1 cellular context compared by ENCODE assay signal in genomic region chr6:26184492-26184891, GRCh38.
TF ChIP-seq lines count a peak whose summit lies in the region.

No MANE protein-coding gene starts in this region.

TF ChIP-seq in WTC11, 78 proteins besides CTCF, POLR2A, EP300 and RAD21 (continued from another document):
- TF ChIP-seq, protein P1, sequence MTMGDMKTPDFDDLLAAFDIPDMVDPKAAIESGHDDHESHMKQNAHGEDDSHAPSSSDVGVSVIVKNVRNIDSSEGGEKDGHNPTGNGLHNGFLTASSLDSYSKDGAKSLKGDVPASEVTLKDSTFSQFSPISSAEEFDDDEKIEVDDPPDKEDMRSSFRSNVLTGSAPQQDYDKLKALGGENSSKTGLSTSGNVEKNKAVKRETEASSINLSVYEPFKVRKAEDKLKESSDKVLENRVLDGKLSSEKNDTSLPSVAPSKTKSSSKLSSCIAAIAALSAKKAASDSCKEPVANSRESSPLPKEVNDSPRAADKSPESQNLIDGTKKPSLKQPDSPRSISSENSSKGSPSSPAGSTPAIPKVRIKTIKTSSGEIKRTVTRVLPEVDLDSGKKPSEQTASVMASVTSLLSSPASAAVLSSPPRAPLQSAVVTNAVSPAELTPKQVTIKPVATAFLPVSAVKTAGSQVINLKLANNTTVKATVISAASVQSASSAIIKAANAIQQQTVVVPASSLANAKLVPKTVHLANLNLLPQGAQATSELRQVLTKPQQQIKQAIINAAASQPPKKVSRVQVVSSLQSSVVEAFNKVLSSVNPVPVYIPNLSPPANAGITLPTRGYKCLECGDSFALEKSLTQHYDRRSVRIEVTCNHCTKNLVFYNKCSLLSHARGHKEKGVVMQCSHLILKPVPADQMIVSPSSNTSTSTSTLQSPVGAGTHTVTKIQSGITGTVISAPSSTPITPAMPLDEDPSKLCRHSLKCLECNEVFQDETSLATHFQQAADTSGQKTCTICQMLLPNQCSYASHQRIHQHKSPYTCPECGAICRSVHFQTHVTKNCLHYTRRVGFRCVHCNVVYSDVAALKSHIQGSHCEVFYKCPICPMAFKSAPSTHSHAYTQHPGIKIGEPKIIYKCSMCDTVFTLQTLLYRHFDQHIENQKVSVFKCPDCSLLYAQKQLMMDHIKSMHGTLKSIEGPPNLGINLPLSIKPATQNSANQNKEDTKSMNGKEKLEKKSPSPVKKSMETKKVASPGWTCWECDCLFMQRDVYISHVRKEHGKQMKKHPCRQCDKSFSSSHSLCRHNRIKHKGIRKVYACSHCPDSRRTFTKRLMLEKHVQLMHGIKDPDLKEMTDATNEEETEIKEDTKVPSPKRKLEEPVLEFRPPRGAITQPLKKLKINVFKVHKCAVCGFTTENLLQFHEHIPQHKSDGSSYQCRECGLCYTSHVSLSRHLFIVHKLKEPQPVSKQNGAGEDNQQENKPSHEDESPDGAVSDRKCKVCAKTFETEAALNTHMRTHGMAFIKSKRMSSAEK (CRISPR knock-in tag; IDR thresholded peaks at IDR 0.05; ENCODE audit: borderline replicate concordance), result peak; percentile 78; the same call in 1 of the 2 replicates
- TF ChIP-seq USF1 (CRISPR knock-in tag; IDR thresholded peaks at IDR 0.05), result no peak
- TF ChIP-seq PREB (CRISPR knock-in tag; IDR thresholded peaks at IDR 0.05; ENCODE audit: borderline replicate concordance), result no peak
- TF ChIP-seq, protein P2, sequence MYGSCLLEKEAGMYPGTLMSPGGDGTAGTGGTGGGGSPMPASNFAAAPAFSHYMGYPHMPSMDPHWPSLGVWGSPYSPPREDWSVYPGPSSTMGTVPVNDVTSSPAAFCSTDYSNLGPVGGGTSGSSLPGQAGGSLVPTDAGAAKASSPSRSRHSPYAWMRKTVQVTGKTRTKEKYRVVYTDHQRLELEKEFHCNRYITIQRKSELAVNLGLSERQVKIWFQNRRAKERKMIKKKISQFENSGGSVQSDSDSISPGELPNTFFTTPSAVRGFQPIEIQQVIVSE (CRISPR knock-in tag; IDR thresholded peaks at IDR 0.05; ENCODE audit: borderline replicate concordance), result no peak
- TF ChIP-seq, protein P3, sequence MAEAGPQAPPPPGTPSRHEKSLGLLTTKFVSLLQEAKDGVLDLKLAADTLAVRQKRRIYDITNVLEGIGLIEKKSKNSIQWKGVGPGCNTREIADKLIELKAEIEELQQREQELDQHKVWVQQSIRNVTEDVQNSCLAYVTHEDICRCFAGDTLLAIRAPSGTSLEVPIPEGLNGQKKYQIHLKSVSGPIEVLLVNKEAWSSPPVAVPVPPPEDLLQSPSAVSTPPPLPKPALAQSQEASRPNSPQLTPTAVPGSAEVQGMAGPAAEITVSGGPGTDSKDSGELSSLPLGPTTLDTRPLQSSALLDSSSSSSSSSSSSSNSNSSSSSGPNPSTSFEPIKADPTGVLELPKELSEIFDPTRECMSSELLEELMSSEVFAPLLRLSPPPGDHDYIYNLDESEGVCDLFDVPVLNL (CRISPR knock-in tag; IDR thresholded peaks at IDR 0.05; ENCODE audit: borderline replicate concordance, low read depth), result no peak
- TF ChIP-seq ZNF425 (CRISPR knock-in tag; conservative IDR thresholded peaks at IDR 0.05), result peak; percentile 66
